ENCODE assay signal across 13 cellular contexts in genomic region chr3:114242947-114243346, GRCh38. TPM values are rescaled to one million over a fixed set of nuclear protein-coding genes. Genes with fewer than 3 reads are reported as not detected.
DNase-seq lines count a peak whose midpoint lies in the region; ATAC-seq lines count a peak whose summit lies in the region.
"Had no signal": no experiment of that assay in that cellular context is flagged by ENCODE, and none has a peak within 500 bp of the region (broad histone marks: within the 10 kb centered on the region; RNA-seq: fewer than 3 reads in every experiment).

No MANE protein-coding gene starts in this region.

- no peaks in the 10 kb centered on the region for H3K36me3 ChIP-seq in effector memory CD4-positive, alpha-beta T cell (ENCODE audit: control insufficient read depth, insufficient read depth, low read length)
- H3K36me3 ChIP-seq in neuronal stem cell (replicated peaks in 1 of 2; ENCODE audit: control insufficient read depth in 2 of 2, insufficient read depth in 2 of 2, low read length in 2 of 2): no peaks in the 10 kb centered on the region
- H3K36me3 ChIP-seq: uterus had no signal

- peaks cover 12% of the 10 kb centered on the region for H3K4me1 Mint-ChIP-seq in activated naive CD4-positive, alpha-beta T cell treated with anti-CD3 and anti-CD28 coated beads, Interleukin-2, amount 10 ng/mL, durations not matched to agents 7 days and 5 days
- peaks cover 47% of the 10 kb centered on the region for H3K4me1 Mint-ChIP-seq in stimulated activated naive CD8-positive, alpha-beta T cell treated with anti-CD3 and anti-CD28 coated beads, Interleukin-15, amount 100 ng/mL, for 72 hours
- H3K4me1 Mint-ChIP-seq: brain had no signal

- no peaks in the 10 kb centered on the region for H3K9me3 ChIP-seq in effector memory CD4-positive, alpha-beta T cell (ENCODE audit: control insufficient read depth, low read length)
- H3K9me3 ChIP-seq in neuronal stem cell (replicated peaks in 1 of 2; ENCODE audit: control insufficient read depth in 2 of 2, insufficient read depth in 1 of 2, low read depth in 1 of 2, low read length in 2 of 2): peaks cover 1 to 7% of the 10 kb centered on the region in 2 donors
- H3K9me3 ChIP-seq: uterus had no signal

- H2AFZ ChIP-seq in neuronal stem cell (ENCODE audit: low read length): no peak overlapping the region

- no peak overlapping the region for H2AK5ac ChIP-seq in neuronal stem cell (ENCODE audit: low read depth, low read length)

- no peak overlapping the region for H4K91ac ChIP-seq in neuronal stem cell (ENCODE audit: low read depth, low read length, poor library complexity)

- H3K27ac Mint-ChIP-seq in activated naive CD4-positive, alpha-beta T cell treated with anti-CD3 and anti-CD28 coated beads, Interleukin-2, amount 10 ng/mL, durations not matched to agents 7 days and 5 days: peak overlapping the region; percentile 39
- H3K27ac Mint-ChIP-seq in stimulated activated naive CD8-positive, alpha-beta T cell treated with anti-CD3 and anti-CD28 coated beads, Interleukin-15, amount 100 ng/mL, for 72 hours: peak overlapping the region; percentile 59 to 77
- H3K27ac Mint-ChIP-seq: brain had no signal

- H3K4me1 ChIP-seq in effector memory CD4-positive, alpha-beta T cell (ENCODE audit: control insufficient read depth, insufficient read depth, low read length, poor library complexity, severe bottlenecking): no peaks in the 10 kb centered on the region
- no peaks in the 10 kb centered on the region for H3K4me1 ChIP-seq in neuronal stem cell (ENCODE audit: control insufficient read depth in 2 of 2, insufficient read depth in 1 of 2, low read depth in 1 of 2, low read length in 2 of 2)
- H3K4me1 ChIP-seq: uterus had no signal

- H3K79me1 ChIP-seq in neuronal stem cell (ENCODE audit: low read depth, low read length): no peaks in the 10 kb centered on the region

- no peaks in the 10 kb centered on the region for H3K36me3 Mint-ChIP-seq in activated naive CD4-positive, alpha-beta T cell treated with anti-CD3 and anti-CD28 coated beads, Interleukin-2, amount 10 ng/mL, durations not matched to agents 7 days and 5 days
- H3K36me3 Mint-ChIP-seq: brain had no signal

- ATAC-seq in GM21737 (IDR thresholded peaks at IDR 0.05; ENCODE audit: unreplicated experiment): peak; percentile 82
- ATAC-seq in HG03342 (IDR thresholded peaks at IDR 0.05; ENCODE audit: unreplicated experiment): peak; percentile 87
- peak; percentile 95 for ATAC-seq in stimulated activated naive CD8-positive, alpha-beta T cell treated with anti-CD3 and anti-CD28 coated beads, Interleukin-15, amount 100 ng/mL, for 72 hours
- ATAC-seq: left cardiac atrium had no signal

- H3K9ac ChIP-seq in neuronal stem cell (ENCODE audit: low read depth, low read length, poor library complexity): no peak overlapping the region

- H3K27me3 Mint-ChIP-seq in activated naive CD4-positive, alpha-beta T cell treated with anti-CD3 and anti-CD28 coated beads, Interleukin-2, amount 10 ng/mL, durations not matched to agents 7 days and 5 days: peaks cover 7% of the 10 kb centered on the region
- no peaks in the 10 kb centered on the region for H3K27me3 Mint-ChIP-seq in stimulated activated naive CD8-positive, alpha-beta T cell treated with anti-CD3 and anti-CD28 coated beads, Interleukin-15, amount 100 ng/mL, for 72 hours
- H3K27me3 Mint-ChIP-seq: brain had no signal

- no peak overlapping the region for H3K4me2 ChIP-seq in neuronal stem cell (ENCODE audit: insufficient read depth, low read length, poor library complexity, severe bottlenecking)

- no peak overlapping the region for H2BK5ac ChIP-seq in neuronal stem cell (ENCODE audit: low read length)

- H3K18ac ChIP-seq in neuronal stem cell (ENCODE audit: low read length): no peak overlapping the region

- H2BK120ac ChIP-seq in neuronal stem cell (ENCODE audit: low read depth, low read length): no peak overlapping the region

- CTCF ChIA-PET in activated naive CD4-positive, alpha-beta T cell treated with anti-CD3 and anti-CD28 coated beads, Interleukin-2, amount 10 ng/mL, durations not matched to agents 7 days and 5 days (lab: Charles Lee): interaction anchor here (1.3 kb wide), 1 partner anchor 48 kb away, joined by 3 read pairs; no protein-coding TSS in a partner anchor

- no peak overlapping the region for H3K4ac ChIP-seq in neuronal stem cell (ENCODE audit: low read length)

- H3K4me3 ChIP-seq in effector memory CD4-positive, alpha-beta T cell (ENCODE audit: insufficient read depth, low read depth, low read length, poor library complexity, severe bottlenecking): no peak overlapping the region
- H3K4me3 ChIP-seq in neuronal stem cell (ENCODE audit: low read length in 2 of 2): no peak overlapping the region
- H3K4me3 ChIP-seq: uterus had no signal

- no peak overlapping the region for H3K23ac ChIP-seq in neuronal stem cell (ENCODE audit: low read depth, low read length, poor library complexity)

- H2BK12ac ChIP-seq in neuronal stem cell (ENCODE audit: low read length): no peak overlapping the region

- peaks cover 11% of the 10 kb centered on the region for H3K9me3 Mint-ChIP-seq in activated naive CD4-positive, alpha-beta T cell treated with anti-CD3 and anti-CD28 coated beads, Interleukin-2, amount 10 ng/mL, durations not matched to agents 7 days and 5 days
- peaks cover 35 to 37% of the 10 kb centered on the region in 2 donors for H3K9me3 Mint-ChIP-seq in stimulated activated naive CD8-positive, alpha-beta T cell treated with anti-CD3 and anti-CD28 coated beads, Interleukin-15, amount 100 ng/mL, for 72 hours

- H3K4me3 Mint-ChIP-seq in activated naive CD4-positive, alpha-beta T cell treated with anti-CD3 and anti-CD28 coated beads, Interleukin-2, amount 10 ng/mL, durations not matched to agents 7 days and 5 days: no peak overlapping the region
- H3K4me3 Mint-ChIP-seq in stimulated activated naive CD8-positive, alpha-beta T cell treated with anti-CD3 and anti-CD28 coated beads, Interleukin-15, amount 100 ng/mL, for 72 hours: peak overlapping the region; percentile 22 to 43
- H3K4me3 Mint-ChIP-seq: brain had no signal

- no peaks in the 10 kb centered on the region for H3K27me3 ChIP-seq in effector memory CD4-positive, alpha-beta T cell (replicated peaks; ENCODE audit: control insufficient read depth, insufficient read depth, low read length, poor library complexity, severe bottlenecking)
- H3K27me3 ChIP-seq in neuronal stem cell (ENCODE audit: control insufficient read depth in 3 of 3, insufficient read depth in 3 of 3, low read depth in 1 of 3, low read length in 3 of 3): no peaks in the 10 kb centered on the region
- H3K27me3 ChIP-seq: uterus had no signal

- DNase-seq in activated naive CD4-positive, alpha-beta T cell treated with anti-CD3 and anti-CD28 coated beads, Interleukin-2, amount 10 ng/mL, durations not matched to agents 7 days and 5 days: no peak
- DNase-seq in activated naive CD4-positive, alpha-beta T cell treated with anti-CD3 and anti-CD28 coated beads, Interleukin-2, amount 50 U/mL, for 16 hours: no peak
- peak; percentile 44 to 63 for DNase-seq in stimulated activated naive CD8-positive, alpha-beta T cell treated with anti-CD3 and anti-CD28 coated beads, Interleukin-15, amount 100 ng/mL, for 72 hours
- no peak for DNase-seq in C1 segment of cervical spinal cord (lab: John Stamatoyannopoulos, UW)
- no peak for DNase-seq in effector memory CD4-positive, alpha-beta T cell
- no peak for DNase-seq in neuronal stem cell (ENCODE audit: low spot score)
- DNase-seq: left cardiac atrium, NCI-H2081 treated with DMSO at 0.1 percent for 48 hours, uterus had no signal

- H3K14ac ChIP-seq in neuronal stem cell (ENCODE audit: low read length): no peak overlapping the region

- H2BK15ac ChIP-seq in neuronal stem cell (ENCODE audit: low read length): no peak overlapping the region

- no peak overlapping the region for H3K27ac ChIP-seq in effector memory CD4-positive, alpha-beta T cell (ENCODE audit: insufficient read depth, low read length, poor library complexity, severe bottlenecking)
- no peak overlapping the region for H3K27ac ChIP-seq in neuronal stem cell (replicated peaks; ENCODE audit: low read length)
- H3K27ac ChIP-seq: RWPE1, uterus had no signal

- H4K8ac ChIP-seq in neuronal stem cell (ENCODE audit: low read depth, low read length): no peak overlapping the region

RNA-seq across cellular contexts. Expression of gene ZNF80, which starts 5.6 kb away (rescaled TPM):
- not detected for polyA plus RNA-seq in neuronal stem cell (2013, experiment 1 of 2)
- polyA plus RNA-seq in neuronal stem cell (2013, experiment 2 of 2): not detected

RNA-seq across cellular contexts. Expression of gene TIGIT, which starts 50.9 kb away (rescaled TPM):
- not detected for polyA plus RNA-seq in neuronal stem cell (2013, experiment 1 of 2)
- polyA plus RNA-seq in neuronal stem cell (2013, experiment 2 of 2): not detected

Comparison
In these comparisons a context has a peak if more than half of its experiments do, and no peak if none do; other contexts are left out.
1. DNase-seq: peak in stimulated activated naive CD8-positive, alpha-beta T cell treated with anti-CD3 and anti-CD28 coated beads, Interleukin-15, amount 100 ng/mL, for 72 hours (2 of 2); none in activated naive CD4-positive, alpha-beta T cell treated with anti-CD3 and anti-CD28 coated beads, Interleukin-2, amount 10 ng/mL, durations not matched to agents 7 days and 5 days (single experiment), activated naive CD4-positive, alpha-beta T cell treated with anti-CD3 and anti-CD28 coated beads, Interleukin-2, amount 50 U/mL, for 16 hours (single experiment), C1 segment of cervical spinal cord (0 of 14), effector memory CD4-positive, alpha-beta T cell (0 of 3) and neuronal stem cell (single experiment).
2. Peak in every context shown above with its lines, with median percentiles within 50 percentile points of each other: ATAC-seq.